In the genomic region with DNA sequence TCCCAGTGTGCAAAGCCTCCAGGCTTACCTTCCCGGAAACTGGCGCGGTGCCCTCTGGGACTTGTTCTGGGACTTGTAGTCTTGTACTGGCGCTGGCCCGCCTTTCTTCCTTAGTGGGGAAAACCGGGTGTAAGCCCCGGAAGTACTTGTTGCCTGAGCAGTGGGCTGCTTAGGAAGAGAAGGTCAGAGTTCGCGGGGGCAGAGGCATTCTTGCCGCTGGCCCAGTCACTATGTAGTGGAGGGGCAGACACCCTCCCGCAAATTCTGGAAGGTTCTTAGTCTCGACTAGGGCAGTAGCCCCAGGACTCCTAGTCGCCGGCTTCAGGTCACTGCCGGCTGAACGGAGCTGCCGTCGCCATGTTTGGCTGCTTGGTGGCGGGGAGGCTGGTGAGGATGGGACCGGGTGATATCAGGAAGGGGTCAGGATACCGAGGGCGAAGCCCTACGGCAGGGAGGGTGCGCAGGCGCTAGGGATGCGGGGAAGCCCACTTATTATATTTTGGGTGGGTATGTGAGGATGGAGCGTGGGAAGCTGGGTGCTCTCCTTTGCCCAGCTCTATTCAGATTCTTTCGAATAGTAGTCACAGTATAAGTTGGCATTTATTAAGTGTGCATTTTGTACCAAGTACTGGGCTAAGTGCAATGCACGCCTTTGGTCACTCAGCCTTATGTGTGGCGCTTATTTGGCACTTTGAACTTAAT, we compare ENCODE assay signal across 8 cellular contexts. TPM values are rescaled to one million over a fixed set of nuclear protein-coding genes. Genes with fewer than 3 reads are reported as not detected.
DNase-seq lines count a peak whose midpoint lies in the region; ATAC-seq, FAIRE-seq and TF ChIP-seq lines count a peak whose summit lies in the region.

A gene with protein sequence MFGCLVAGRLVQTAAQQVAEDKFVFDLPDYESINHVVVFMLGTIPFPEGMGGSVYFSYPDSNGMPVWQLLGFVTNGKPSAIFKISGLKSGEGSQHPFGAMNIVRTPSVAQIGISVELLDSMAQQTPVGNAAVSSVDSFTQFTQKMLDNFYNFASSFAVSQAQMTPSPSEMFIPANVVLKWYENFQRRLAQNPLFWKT (plus strand): TSS at position 149 of the 702 bp plus-strand sequence. CDS start 209 bp downstream, at position 358.

- H3K9me3 ChIP-seq in adrenal gland (replicated peaks in 1 of 3) (no peaks in the 10 kb centered on the region), heart left ventricle (no peaks in the 10 kb centered on the region)

- H3K27me3 ChIP-seq in adrenal gland (no peaks in the 10 kb centered on the region), heart left ventricle (no peaks in the 10 kb centered on the region)

- peaks cover 21% of the 10 kb centered on the region for H3K4me1 Mint-ChIP-seq in type B pancreatic cell (ENCODE audit: unreplicated experiment)

- no peaks in the 10 kb centered on the region for H3K27me3 Mint-ChIP-seq in type B pancreatic cell

- peak; percentile 61 for DNase-seq in GM12892 (ENCODE audit: insufficient read length)
- peak; percentile 97 for DNase-seq in NCI-H146 (lab: John Stamatoyannopoulos, UW)
- peak; percentile 81 to 91 (median 86) for DNase-seq in T-helper 1 cell
- DNase-seq in adrenal gland = peak; percentile 99 to 100 (median 100)
- peak; percentile 100 for DNase-seq in heart left ventricle
- peak; percentile 100 for DNase-seq in pons (ENCODE audit: low spot score)
- peak; percentile 92 for DNase-seq in type B pancreatic cell (ENCODE audit: extremely low spot score, unreplicated experiment)

- WGBS in adrenal gland, 4 donors = 0 to 3% (median 1%) methylated on average over 5 to 30 of the region's 30 CpGs
- WGBS in heart left ventricle, 4 donors = 0 to 1% (median 0%) methylated on average over 19 to 30 of the region's 30 CpGs

- peak within 1 kb of the TSS; percentile 100 for H3K4me3 Mint-ChIP-seq in type B pancreatic cell

- ATAC-seq in HG02852 (IDR thresholded peaks at IDR 0.05; ENCODE audit: unreplicated experiment) (peak; percentile 99), heart left ventricle (peak; percentile 99 to 100 (median 100))

- peak within 1 kb of the TSS in 4 of 5 donors; percentile 79 to 82 (median 81) for H3K27ac ChIP-seq in adrenal gland
- peak within 1 kb of the TSS; percentile 35 to 94 (median 87) for H3K27ac ChIP-seq in heart left ventricle

- H3K4me1 ChIP-seq in adrenal gland (replicated peaks in 1 of 2) (peaks cover 11 to 14% of the 10 kb centered on the region in 2 donors), heart left ventricle (peaks cover 0 to 28% (median 16%) of the 10 kb centered on the region in 12 donors)

- TF ChIP-seq POLR2A in GM12892 (IDR thresholded peaks at IDR 0.05; ENCODE audit: low read depth, low read length) (peak; percentile 91), adrenal gland (IDR thresholded peaks at IDR 0.05) (peak; percentile 30 to 73), heart left ventricle (IDR thresholded peaks at IDR 0.05) (peak in 1 of 2 donors; percentile 69)

- H3K4me3 ChIP-seq in adrenal gland = peak within 1 kb of the TSS; percentile 63 to 100 (median 84)
- peak within 1 kb of the TSS; percentile 72 to 97 (median 85) for H3K4me3 ChIP-seq in heart left ventricle

- H3K9me3 Mint-ChIP-seq in type B pancreatic cell = no peaks in the 10 kb centered on the region

- peak within 1 kb of the TSS; percentile 99 for H3K27ac Mint-ChIP-seq in type B pancreatic cell

- H3K36me3 Mint-ChIP-seq in type B pancreatic cell = peaks cover 8% of the 10 kb centered on the region

- TF ChIP-seq CTCF in adrenal gland (IDR thresholded peaks at IDR 0.05) = no peak
- TF ChIP-seq CTCF in heart left ventricle (IDR thresholded peaks at IDR 0.05) = no peak
- no peak for TF ChIP-seq CTCF in type B pancreatic cell (conservative IDR thresholded peaks at IDR 0.05)

- intact Hi-C loops in adrenal gland (cut with DNase I) (no loop called here), heart left ventricle (cut with DNase I) (no loop called here)

- peak; percentile 100 for FAIRE-seq in GM12892 (lab: Jason Lieb, UNC)

- H3K36me3 ChIP-seq in adrenal gland (replicated peaks in 1 of 2) (no peaks in the 10 kb centered on the region), heart left ventricle (peaks cover 0 to 7% (median 0%) of the 10 kb centered on the region in 9 donors)

RNA-seq across cellular contexts. Expression of the gene that starts here (rescaled TPM):
- 58.6 TPM for polyA plus RNA-seq in GM12892 (2012; ENCODE audit: missing spikeins)
- total RNA-seq in adrenal gland = 10 to 100 TPM; 30.4 to 48.2 (median 33.4) TPM
- 10 to 100 TPM; 38.0 to 47.8 (median 40.2) TPM for polyA plus RNA-seq in adrenal gland
- total RNA-seq in heart left ventricle = 10 to 100 TPM; 30.9 to 56.4 (median 46.6) TPM
- polyA plus RNA-seq in heart left ventricle = 10 to 100 TPM; 48.1 to 79.1 TPM
- 29.9 and 40.4 TPM in 2 replicates for total RNA-seq in type B pancreatic cell (ENCODE audit: low replicate concordance)

Comparison
In these comparisons a context has a peak if more than half of its experiments do, and no peak if none do; other contexts are left out.
1. Peak in every context shown above with its lines: DNase-seq, ATAC-seq, H3K4me3 ChIP-seq and H3K27ac ChIP-seq.